In the genomic region with DNA sequence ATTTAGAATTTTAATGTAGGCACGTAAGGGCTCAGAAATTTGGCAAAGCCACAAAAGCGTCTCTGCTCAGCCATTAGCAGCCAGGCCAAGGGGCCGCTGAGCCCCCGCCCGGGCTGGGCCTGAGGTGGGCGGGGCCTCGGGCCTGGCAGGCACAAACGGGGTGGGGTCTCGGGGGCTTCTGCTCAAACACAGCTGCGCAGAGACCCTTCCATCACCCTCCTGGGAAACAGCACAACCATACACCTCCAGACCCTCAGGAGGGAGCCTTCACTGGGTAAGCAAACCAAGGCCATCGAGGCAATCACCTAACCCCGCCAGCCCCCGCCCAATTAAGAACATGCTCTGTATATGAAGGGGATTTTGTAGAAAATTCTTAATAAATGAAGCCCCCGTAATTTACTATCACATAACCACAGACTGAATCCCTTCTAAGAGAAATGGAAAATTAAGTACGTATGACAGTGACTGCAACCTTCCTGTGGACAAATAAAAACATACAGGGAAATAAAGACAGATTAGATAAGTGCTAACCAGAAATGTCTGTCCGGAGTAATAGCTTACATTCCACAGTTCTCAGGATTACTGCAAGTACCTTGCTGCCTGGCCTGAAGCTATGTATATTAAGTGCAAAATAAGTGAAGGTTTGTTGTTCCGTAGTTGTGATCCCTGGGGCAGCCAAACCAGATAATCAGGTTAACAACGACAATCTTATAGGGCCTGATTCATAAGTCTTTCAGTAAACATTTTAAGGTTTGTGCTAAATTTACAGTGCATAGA, we compare ENCODE assay signal across 10 cellular contexts. TPM values are rescaled to one million over a fixed set of nuclear protein-coding genes. Genes with fewer than 3 reads are reported as not detected.
DNase-seq lines count a peak whose midpoint lies in the region; ATAC-seq and TF ChIP-seq lines count a peak whose summit lies in the region.
"Had no signal": no experiment of that assay in that cellular context is flagged by ENCODE, and none has a peak within 500 bp of the region (broad histone marks: within the 10 kb centered on the region; RNA-seq: fewer than 3 reads in every experiment).

No MANE protein-coding gene starts in this region.

- intact Hi-C loops in heart right ventricle (cut with DNase I) (loop anchor here in 7 of 10 donors (2.0 to 10.0 kb wide), 9 partner anchors 55 to 265 kb away; no protein-coding TSS in a partner anchor), Right ventricle myocardium superior (cut with DNase I) (no loop called here), vagina (cut with DNase I) (loop anchor here (10.0 kb wide), 2 partner anchors 55 to 135 kb away; no protein-coding TSS in a partner anchor), mucosa of descending colon (cut with DNase I, micrococcal nuclease) (no loop called here)

- DNase-seq in heart right ventricle = no peak
- no peak for DNase-seq in Right ventricle myocardium superior
- DNase-seq in vagina (ENCODE audit: extremely low spot score in 2 of 2) = no peak
- no peak for DNase-seq in G401 (ENCODE audit: low spot score)
- DNase-seq in mucosa of descending colon = no peak
- DNase-seq in WERI-Rb-1 = no peak
- DNase-seq: NCI-H1105 had no signal

- H3K36me3 ChIP-seq in heart right ventricle (no peaks in the 10 kb centered on the region), endocrine pancreas (ENCODE audit: control insufficient read depth, insufficient read depth, low read length) (no peaks in the 10 kb centered on the region), mucosa of stomach (ENCODE audit: control insufficient read depth, insufficient read depth, low read length) (no peaks in the 10 kb centered on the region), vagina (no peaks in the 10 kb centered on the region), mucosa of descending colon (ENCODE audit: low read depth) (no peaks in the 10 kb centered on the region), WERI-Rb-1 (no peaks in the 10 kb centered on the region)

- H3K9ac ChIP-seq in endocrine pancreas (ENCODE audit: control insufficient read depth, insufficient read depth, low read length) = peak overlapping the region; percentile 78
- peak overlapping the region; percentile 92 for H3K9ac ChIP-seq in mucosa of stomach (ENCODE audit: low read length)

- H3K9me3 ChIP-seq in heart right ventricle (no peaks in the 10 kb centered on the region), endocrine pancreas (ENCODE audit: control insufficient read depth, low read length) (no peaks in the 10 kb centered on the region), mucosa of stomach (ENCODE audit: control insufficient read depth, low read length) (no peaks in the 10 kb centered on the region), vagina (no peaks in the 10 kb centered on the region), mucosa of descending colon (no peaks in the 10 kb centered on the region), WERI-Rb-1 (ENCODE audit: severe bottlenecking) (no peaks in the 10 kb centered on the region)

- WGBS in heart right ventricle, 2 donors = 30 to 38% methylated on average over 18 of the region's 18 CpGs

- TF ChIP-seq POLR2A in vagina (IDR thresholded peaks at IDR 0.05) = no peak

- TF ChIP-seq CTCF in heart right ventricle (IDR thresholded peaks at IDR 0.05) = no peak
- TF ChIP-seq CTCF in vagina (IDR thresholded peaks at IDR 0.05) = no peak
- no peak for TF ChIP-seq CTCF in mucosa of descending colon (IDR thresholded peaks at IDR 0.05)
- no peak for TF ChIP-seq CTCF in WERI-Rb-1 (IDR thresholded peaks at IDR 0.05; ENCODE audit: low read depth, low read length)

- in situ Hi-C loops in G401 (cut with HindIII; ENCODE audit: low sequenced_read_pairs) = no loop called here

- H3K27me3 ChIP-seq in heart right ventricle = no peaks in the 10 kb centered on the region
- H3K27me3 ChIP-seq in endocrine pancreas (ENCODE audit: control insufficient read depth, insufficient read depth, low read length) = no peaks in the 10 kb centered on the region
- no peaks in the 10 kb centered on the region for H3K27me3 ChIP-seq in mucosa of stomach (ENCODE audit: control insufficient read depth, insufficient read depth, low read length)
- H3K27me3 ChIP-seq in vagina = no peaks in the 10 kb centered on the region
- no peaks in the 10 kb centered on the region for H3K27me3 ChIP-seq in WERI-Rb-1 (ENCODE audit: insufficient read depth, low read depth, severe bottlenecking)

- ATAC-seq in heart right ventricle = peak in 2 of 8 donors; percentile 13 to 17
- ATAC-seq in Right ventricle myocardium superior (ENCODE audit: poor library complexity) = no peak
- no peak for ATAC-seq in mucosa of descending colon
- ATAC-seq: HCT116 had no signal

- H3K4me3 ChIP-seq in heart right ventricle = peak overlapping the region; percentile 3 to 78 (median 67)
- H3K4me3 ChIP-seq in endocrine pancreas (ENCODE audit: control insufficient read depth, insufficient read depth, low read length) = peak overlapping the region; percentile 99
- peak overlapping the region; percentile 89 for H3K4me3 ChIP-seq in mucosa of stomach (ENCODE audit: low read length)
- H3K4me3 ChIP-seq in vagina = peak overlapping the region; percentile 45 to 56
- no peak overlapping the region for H3K4me3 ChIP-seq in mucosa of descending colon
- no peak overlapping the region for H3K4me3 ChIP-seq in WERI-Rb-1 (ENCODE audit: low read depth, low read length)

- H3K27ac ChIP-seq in heart right ventricle (peak overlapping the region; percentile 76 to 93 (median 88)), vagina (peak overlapping the region; percentile 90), WERI-Rb-1 (no peak overlapping the region)

- H3K4me1 ChIP-seq in heart right ventricle (peaks cover 0 to 70% (median 39%) of the 10 kb centered on the region in 9 donors), endocrine pancreas (ENCODE audit: control insufficient read depth, insufficient read depth, low read length) (peaks cover 8% of the 10 kb centered on the region), mucosa of stomach (ENCODE audit: control insufficient read depth, insufficient read depth, low read length) (peaks cover 34% of the 10 kb centered on the region), vagina (peaks cover 56% of the 10 kb centered on the region), mucosa of descending colon (ENCODE audit: low read depth) (peaks cover 24% of the 10 kb centered on the region)

RNA-seq across cellular contexts. Expression of gene NEDD9, which starts 3.0 kb away (rescaled TPM):
- total RNA-seq in heart right ventricle (10 to 100 TPM; 10.8 to 34.2 (median 24.6) TPM), Right ventricle myocardium superior (23.7 TPM), vagina (45.4 TPM), mucosa of descending colon (10 to 100 TPM; 41.4 to 66.6 (median 62.1) TPM)
- polyA plus RNA-seq in heart right ventricle = 10 to 100 TPM; 18.7 to 19.3 TPM
- total RNA-seq in G401 (2014; rRNA removed; shearing (Covaris generic)) = 83.1 and 96.4 TPM in 2 replicates

Comparison
In these comparisons a context has a peak if more than half of its experiments do, and no peak if none do; other contexts are left out.
1. intact Hi-C loops: an anchor here in heart right ventricle (2.0 to 10.0 kb wide) and vagina (10.0 kb wide); none called in Right ventricle myocardium superior and mucosa of descending colon.
2. H3K4me3 ChIP-seq: peak in heart right ventricle (10 of 10), endocrine pancreas (single experiment), mucosa of stomach (single experiment) and vagina (2 of 2); none in mucosa of descending colon (single experiment) and WERI-Rb-1 (single experiment).